ENCODE assay signal across 20 cellular contexts in genomic region chr4:28211714-28212470, GRCh38.
A peak's percentile ranks its signal among the peaks of the same experiment; 100 is the strongest.
DNase-seq lines count a peak whose midpoint lies in the region; FAIRE-seq and TF ChIP-seq lines count a peak whose summit lies in the region.
"Had no signal": no experiment of that assay in that cellular context is flagged by ENCODE, and none has a peak within 500 bp of the region (broad histone marks: within the 10 kb centered on the region; RNA-seq: fewer than 3 reads in every experiment).

No MANE protein-coding gene starts in this region.

- DNase-seq in mammary epithelial cell (no peak), breast epithelium (ENCODE audit: low spot score in 2 of 2) (no peak), astrocyte (ENCODE audit: low read depth) (no peak), mesothelial cell of epicardium (ENCODE audit: low spot score in 2 of 2, unreplicated experiment in 2 of 2) (no peak), NCI-H146 (lab: John Stamatoyannopoulos, UW) (no peak), germinal center (ENCODE audit: low spot score) (no peak), adrenal gland (no peak)
- DNase-seq in activated T-cell treated with anti-CD3 and anti-CD28 coated beads, Interleukin-2, amount 50 U/mL, for 48 hours = no peak
- DNase-seq: 8988T, C1 segment of cervical spinal cord, DMS79 treated with DMSO at 0.1 percent for 48 hours, GF-D8, GOT3, NCI-H1092 treated with DMSO at 0.1 percent for 48 hours, NCI-H1694 treated with DMSO at 0.1 percent for 48 hours, NCI-H345, NCI-H748 treated with DMSO at 0.1 percent for 48 hours, OCI-M1, SHP77 treated with DMSO at 0.1 percent for 48 hours had no signal

- H3K27me3 Mint-ChIP-seq in astrocyte (ENCODE audit: low read depth, unreplicated experiment) (no peaks in the 10 kb centered on the region), mesothelial cell of epicardium (ENCODE audit: low read depth) (no peaks in the 10 kb centered on the region)

- H3K4me1 ChIP-seq in mammary epithelial cell (ENCODE audit: insufficient read depth, low read length) = no peaks in the 10 kb centered on the region
- H3K4me1 ChIP-seq in breast epithelium = no peaks in the 10 kb centered on the region
- H3K4me1 ChIP-seq in astrocyte (ENCODE audit: insufficient read depth, low read length) = no peaks in the 10 kb centered on the region
- H3K4me1 ChIP-seq in adrenal gland (replicated peaks in 1 of 2) = no peaks in the 10 kb centered on the region

- H3K27ac Mint-ChIP-seq in astrocyte (ENCODE audit: unreplicated experiment) (peak overlapping the region; percentile 27), mesothelial cell of epicardium (peak overlapping the region; percentile 62)

- H3K27ac ChIP-seq in mammary epithelial cell (ENCODE audit: insufficient read depth, low read depth, low read length) (no peak overlapping the region), breast epithelium (no peak overlapping the region), astrocyte (ENCODE audit: low read depth, low read length) (no peak overlapping the region), adrenal gland (no peak overlapping the region)

- H2AFZ ChIP-seq in mammary epithelial cell (ENCODE audit: low read depth, low read length) = peak overlapping the region; percentile 52
- H2AFZ ChIP-seq in astrocyte (ENCODE audit: low read depth, low read length) = no peak overlapping the region

- no peaks in the 10 kb centered on the region for H3K79me2 ChIP-seq in mammary epithelial cell (ENCODE audit: insufficient read depth, low read length)
- no peaks in the 10 kb centered on the region for H3K79me2 ChIP-seq in astrocyte (ENCODE audit: insufficient read depth, low read length)

- CTCF ChIA-PET in mammary epithelial cell (lab: Charles Lee; ENCODE audit: low non-redundant PET) = no interaction called here

- H4K20me1 ChIP-seq in mammary epithelial cell (ENCODE audit: insufficient read depth, low read length) (no peaks in the 10 kb centered on the region), astrocyte (ENCODE audit: insufficient read depth, low read length) (no peaks in the 10 kb centered on the region)

- H3K4me1 Mint-ChIP-seq in astrocyte (ENCODE audit: low read depth, unreplicated experiment) = peaks cover 10% of the 10 kb centered on the region
- peaks cover 11% of the 10 kb centered on the region for H3K4me1 Mint-ChIP-seq in mesothelial cell of epicardium

- intact Hi-C loops in mammary epithelial cell (cut with micrococcal nuclease) = no loop called here
- intact Hi-C loops in breast epithelium (cut with DNase I; ENCODE audit: low total_unique reads) = no loop called here
- intact Hi-C loops in adrenal gland (cut with DNase I) = no loop called here

- TF ChIP-seq CTCF in mammary epithelial cell (conservative IDR thresholded peaks at IDR 0.05 in 1 of 2, IDR thresholded peaks at IDR 0.05 in 1 of 2; ENCODE audit: extremely low read depth in 1 of 2, insufficient read depth in 1 of 2, low read depth in 1 of 2, low read length in 2 of 2) (no peak), breast epithelium (IDR thresholded peaks at IDR 0.05) (no peak), astrocyte (IDR thresholded peaks at IDR 0.05; ENCODE audit: insufficient read depth, low read depth, low read length) (no peak), mesothelial cell of epicardium (IDR thresholded peaks at IDR 0.05; ENCODE audit: unreplicated experiment) (no peak), adrenal gland (IDR thresholded peaks at IDR 0.05) (no peak)

- no TSS peak for BruUV-seq in mammary epithelial cell (replicated peaks; lab: Mats Ljungman, UMichigan)

- H3K27me3 ChIP-seq in mammary epithelial cell (ENCODE audit: insufficient read depth, low read length) (no peaks in the 10 kb centered on the region), breast epithelium (no peaks in the 10 kb centered on the region), astrocyte (ENCODE audit: insufficient read depth, low read length) (no peaks in the 10 kb centered on the region), adrenal gland (no peaks in the 10 kb centered on the region)

- H3K36me3 ChIP-seq in mammary epithelial cell (ENCODE audit: insufficient read depth, low read length) (no peaks in the 10 kb centered on the region), breast epithelium (no peaks in the 10 kb centered on the region), astrocyte (ENCODE audit: insufficient read depth, low read length) (no peaks in the 10 kb centered on the region), adrenal gland (replicated peaks in 1 of 2) (no peaks in the 10 kb centered on the region)

- dilution Hi-C loops in mammary epithelial cell (cut with HindIII; ENCODE audit: low sequenced_read_pairs) = no loop called here

- H3K4me2 ChIP-seq in mammary epithelial cell (ENCODE audit: insufficient read depth, low read depth, low read length) (no peak overlapping the region), astrocyte (ENCODE audit: low read length) (no peak overlapping the region)

- TF ChIP-seq POLR2A in breast epithelium (IDR thresholded peaks at IDR 0.05) (no peak), adrenal gland (IDR thresholded peaks at IDR 0.05) (no peak)

- H3K4me3 Mint-ChIP-seq in astrocyte (ENCODE audit: unreplicated experiment) (no peak overlapping the region), mesothelial cell of epicardium (no peak overlapping the region)

- H3K9me3 ChIP-seq in mammary epithelial cell (replicated peaks; ENCODE audit: insufficient read depth, low read length) = no peaks in the 10 kb centered on the region
- H3K9me3 ChIP-seq in breast epithelium = no peaks in the 10 kb centered on the region
- H3K9me3 ChIP-seq in astrocyte (ENCODE audit: insufficient read depth, low read depth, low read length) = no peaks in the 10 kb centered on the region
- H3K9me3 ChIP-seq in adrenal gland (replicated peaks in 1 of 3) = no peaks in the 10 kb centered on the region

- in situ Hi-C loops in mammary epithelial cell (cut with MboI; ENCODE audit: low sequenced_read_pairs in 2 of 2) = no loop called here

- no peaks in the 10 kb centered on the region for H3K36me3 Mint-ChIP-seq in astrocyte (ENCODE audit: low read depth, unreplicated experiment)
- H3K36me3 Mint-ChIP-seq in mesothelial cell of epicardium = no peaks in the 10 kb centered on the region

- WGBS in mammary epithelial cell (ENCODE audit: low coverage, missing lambda C conversion rate) = 50% methylated on average over 2 of the region's 2 CpGs
- 28 to 51% (median 37%) methylated on average over 2 of the region's 2 CpGs for WGBS in adrenal gland, 4 donors

- H3K9me3 Mint-ChIP-seq in astrocyte (ENCODE audit: unreplicated experiment) = no peaks in the 10 kb centered on the region
- peaks cover 11% of the 10 kb centered on the region for H3K9me3 Mint-ChIP-seq in mesothelial cell of epicardium

- no peak overlapping the region for H3K9ac ChIP-seq in mammary epithelial cell (ENCODE audit: insufficient read depth, low read length)
- no peak overlapping the region for H3K9ac ChIP-seq in astrocyte (ENCODE audit: low read length)

- H3K4me3 ChIP-seq in mammary epithelial cell (replicated peaks in 1 of 3; ENCODE audit: insufficient read depth in 1 of 3, low read depth in 2 of 3, low read length in 3 of 3) = no peak overlapping the region
- H3K4me3 ChIP-seq in breast epithelium = no peak overlapping the region
- H3K4me3 ChIP-seq in astrocyte (ENCODE audit: insufficient read depth, low read depth, low read length) = no peak overlapping the region
- no peak overlapping the region for H3K4me3 ChIP-seq in adrenal gland

- FAIRE-seq in astrocyte (lab: Jason Lieb, UNC) = peak; percentile 76
- FAIRE-seq: GM12892 had no signal
